ENCODE assay signal across 22 cellular contexts in the genomic region with DNA sequence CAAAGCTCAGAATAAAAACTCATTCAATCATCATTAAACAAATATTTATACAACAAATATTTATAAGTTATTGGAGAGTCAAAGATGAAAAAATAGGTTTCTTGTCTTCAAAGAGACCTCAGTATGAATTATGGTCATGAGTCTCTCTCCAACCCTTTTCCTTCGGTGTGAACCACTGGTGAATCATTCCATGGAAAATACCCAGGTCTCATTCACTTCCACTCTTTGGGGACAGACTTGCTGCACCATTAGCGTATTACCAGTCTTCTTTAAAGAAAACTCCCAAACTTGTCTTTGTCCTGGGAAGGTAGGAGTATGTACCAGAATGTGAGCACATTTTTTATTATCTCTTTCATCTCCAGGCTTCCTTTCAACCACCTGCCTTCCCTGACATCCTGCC.
A peak's percentile ranks its signal among the peaks of the same experiment; 100 is the strongest.
DNase-seq lines count a peak whose midpoint lies in the region; ATAC-seq, FAIRE-seq and TF ChIP-seq lines count a peak whose summit lies in the region.
"Had no signal": no experiment of that assay in that cellular context is flagged by ENCODE, and none has a peak within 500 bp of the region (broad histone marks: within the 10 kb centered on the region; RNA-seq: fewer than 3 reads in every experiment).

No MANE protein-coding gene starts in this region.

- DNase-seq in H54 (ENCODE audit: insufficient read length, low spot score) (no peak), SK-N-DZ (ENCODE audit: low spot score) (peak; percentile 9), foreskin fibroblast (peak; percentile 57 to 66), urothelium cell line (ENCODE audit: low spot score) (peak; percentile 32), BE2C (no peak), NCI-H446 (lab: John Stamatoyannopoulos, UW) (no peak)
- DNase-seq: activated CD8-positive, alpha-beta T cell treated with anti-CD3 and anti-CD28 coated beads, Interleukin-2, amount 10 ng/mL, durations not matched to agents 7 days and 5 days; activated naive CD4-positive, alpha-beta T cell treated with anti-CD3 and anti-CD28 coated beads, Interleukin-2, amount 10 ng/mL, durations not matched to agents 7 days and 5 days; activated T-cell treated with anti-CD3 and anti-CD28 coated beads, Interleukin-2, amount 50 U/mL, for 4 hours; cortex of kidney; head of caudate nucleus; immature natural killer cell; lower lobe of right lung; MG63; naive B cell; NCI-H1694 treated with DMSO at 0.1 percent for 48 hours; pancreas; SHP77; stimulated activated naive CD8-positive, alpha-beta T cell treated with anti-CD3 and anti-CD28 coated beads, Interleukin-15, amount 100 ng/mL, for 72 hours had no signal

- no peak for ATAC-seq in HG02571 (IDR thresholded peaks at IDR 0.05; ENCODE audit: unreplicated experiment)
- ATAC-seq: activated CD8-positive, alpha-beta T cell treated with anti-CD3 and anti-CD28 coated beads, Interleukin-2, amount 10 ng/mL, durations not matched to agents 7 days and 5 days; activated T-cell treated with anti-CD3 and anti-CD28 coated beads, Interleukin-2, amount 50 U/mL, for 4 hours; lower lobe of right lung; pancreas; stimulated activated naive CD8-positive, alpha-beta T cell treated with anti-CD3 and anti-CD28 coated beads, Interleukin-15, amount 100 ng/mL, for 72 hours had no signal

- no peaks in the 10 kb centered on the region; the same call in 1 of the 2 replicates for H3K4me1 ChIP-seq in BE2C

- H3K4me3 ChIP-seq in foreskin fibroblast (ENCODE audit: low read depth in 1 of 2, low read length in 2 of 2) = no peak overlapping the region
- H3K4me3 ChIP-seq in BE2C (ENCODE audit: low read depth, low read length) = no peak overlapping the region
- H3K4me3 ChIP-seq: BLaER1 treated with 17β-estradiol and CSF1 and Interleukin-3, amounts not matched to agents 10 nM and 100 nM; lower lobe of right lung; MG63; pancreas; vagina had no signal

- no peak for TF ChIP-seq CTCF in foreskin fibroblast (IDR thresholded peaks at IDR 0.05; ENCODE audit: low read depth, low read length)
- TF ChIP-seq CTCF in BE2C (IDR thresholded peaks at IDR 0.05; ENCODE audit: low read depth, low read length) = no peak

- FAIRE-seq in H54 (lab: Jason Lieb, UNC) (peak; percentile 92), urothelium cell line (lab: Jason Lieb, UNC) (no peak)
- FAIRE-seq: pancreas had no signal

- no peaks in the 10 kb centered on the region for H3K36me3 ChIP-seq in BE2C
- H3K36me3 ChIP-seq: BLaER1 treated with 17β-estradiol and CSF1 and Interleukin-3, amounts not matched to agents 10 nM and 100 nM; lower lobe of right lung; MG63; pancreas had no signal

- H3K9me3 ChIP-seq in BE2C = no peaks in the 10 kb centered on the region
- H3K9me3 ChIP-seq: pancreas, vagina had no signal

- no peaks in the 10 kb centered on the region for H3K27me3 ChIP-seq in BE2C
- H3K27me3 ChIP-seq: BLaER1 treated with 17β-estradiol and CSF1 and Interleukin-3, amounts not matched to agents 10 nM and 100 nM; MG63; vagina had no signal

- no peak for TF ChIP-seq POLR2A in H54 (IDR thresholded peaks at IDR 0.05; ENCODE audit: low read depth, low read length)

Comparison
In these comparisons a context has a peak if more than half of its experiments do, and no peak if none do; other contexts are left out.
1. DNase-seq: peak in SK-N-DZ (single experiment), foreskin fibroblast (2 of 2) and urothelium cell line (single experiment); none in H54 (single experiment), BE2C (single experiment) and NCI-H446 (0 of 2).